ENCODE assay signal across 20 cellular contexts in genomic region chr6:139931746-139932145, GRCh38.
"Had no signal": no experiment of that assay in that cellular context is flagged by ENCODE, and none has a peak within 500 bp of the region (broad histone marks: within the 10 kb centered on the region; RNA-seq: fewer than 3 reads in every experiment).

No MANE protein-coding gene starts in this region.

- H3K4me3 Mint-ChIP-seq: activated B cell treated with CpG ODN at 0.5 μM for 24 hours; activated CD4-positive, alpha-beta T cell treated with anti-CD3 and anti-CD28 coated beads, Interleukin-2, amount 10 ng/mL, durations not matched to agents 24 days and 14 days; activated CD8-positive, alpha-beta T cell treated with anti-CD3 and anti-CD28 coated beads for 36 hours; activated naive CD4-positive, alpha-beta T cell treated with anti-CD3 and anti-CD28 coated beads, Interleukin-2, amount 50 U/mL, for 24 hours; activated T-cell treated with anti-CD3 and anti-CD28 coated beads, Interleukin-2, amount 50 U/mL, for 72 hours; stimulated activated naive CD8-positive, alpha-beta T cell treated with anti-CD3 and anti-CD28 coated beads, Interleukin-15, amount 100 ng/mL, for 72 hours; type B pancreatic cell had no signal

- DNase-seq: activated B cell treated with CpG ODN at 0.5 μM for 24 hours; activated CD4-positive, alpha-beta T cell treated with anti-CD3 and anti-CD28 coated beads, Interleukin-2, amount 10 ng/mL, durations not matched to agents 24 days and 14 days; activated CD8-positive, alpha-beta memory T cell treated with anti-CD3 and anti-CD28 coated beads, Interleukin-2, amount 50 U/mL, for 4 hours; activated CD8-positive, alpha-beta T cell treated with anti-CD3 and anti-CD28 coated beads for 36 hours; activated gamma-delta T cell; activated T-cell treated with anti-CD3 and anti-CD28 coated beads, Interleukin-2, amount 50 U/mL, for 72 hours; adrenal gland; dorsolateral prefrontal cortex; foreskin melanocyte; hypothalamus; islet precursor cell; left lung; stimulated activated CD4-positive, alpha-beta T cell treated with anti-CD3 and anti-CD28 coated beads, Interleukin-4, amount 100 ng/mL, for 1 hour; stimulated activated naive CD8-positive, alpha-beta T cell treated with anti-CD3 and anti-CD28 coated beads, Interleukin-15, amount 100 ng/mL, for 72 hours; testis had no signal

- H3K36me3 Mint-ChIP-seq: activated naive CD4-positive, alpha-beta T cell treated with anti-CD3 and anti-CD28 coated beads, Interleukin-2, amount 50 U/mL, for 24 hours; type B pancreatic cell had no signal

- H3K27me3 ChIP-seq: adrenal gland, left lung, testis had no signal

- H3K36me3 ChIP-seq: adrenal gland, left lung had no signal

- ATAC-seq: activated CD8-positive, alpha-beta T cell treated with anti-CD3 and anti-CD28 coated beads for 36 hours; activated T-cell treated with anti-CD3 and anti-CD28 coated beads, Interleukin-2, amount 50 U/mL, for 72 hours; left lung; sciatic nerve; stimulated activated naive CD8-positive, alpha-beta T cell treated with anti-CD3 and anti-CD28 coated beads, Interleukin-15, amount 100 ng/mL, for 72 hours had no signal

- H3K27ac Mint-ChIP-seq: activated B cell treated with CpG ODN at 0.5 μM for 24 hours; activated CD4-positive, alpha-beta T cell treated with anti-CD3 and anti-CD28 coated beads, Interleukin-2, amount 10 ng/mL, durations not matched to agents 24 days and 14 days; activated CD8-positive, alpha-beta T cell treated with anti-CD3 and anti-CD28 coated beads for 36 hours; activated naive CD4-positive, alpha-beta T cell treated with anti-CD3 and anti-CD28 coated beads, Interleukin-2, amount 50 U/mL, for 24 hours; activated T-cell treated with anti-CD3 and anti-CD28 coated beads, Interleukin-2, amount 50 U/mL, for 72 hours; stimulated activated naive CD8-positive, alpha-beta T cell treated with anti-CD3 and anti-CD28 coated beads, Interleukin-15, amount 100 ng/mL, for 72 hours; type B pancreatic cell had no signal

- H3K4me2 ChIP-seq: smooth muscle cell had no signal

- H3K27ac ChIP-seq: adrenal gland, dorsolateral prefrontal cortex, epithelial cell of prostate, left lung, testis had no signal

- H3K27me3 Mint-ChIP-seq: activated B cell treated with CpG ODN at 0.5 μM for 24 hours; activated CD4-positive, alpha-beta T cell treated with anti-CD3 and anti-CD28 coated beads, Interleukin-2, amount 10 ng/mL, durations not matched to agents 24 days and 14 days; stimulated activated naive CD8-positive, alpha-beta T cell treated with anti-CD3 and anti-CD28 coated beads, Interleukin-15, amount 100 ng/mL, for 72 hours; type B pancreatic cell had no signal

- H3K9me3 Mint-ChIP-seq: activated B cell treated with CpG ODN at 0.5 μM for 24 hours; activated CD4-positive, alpha-beta T cell treated with anti-CD3 and anti-CD28 coated beads, Interleukin-2, amount 10 ng/mL, durations not matched to agents 24 days and 14 days; activated CD8-positive, alpha-beta T cell treated with anti-CD3 and anti-CD28 coated beads for 36 hours; activated naive CD4-positive, alpha-beta T cell treated with anti-CD3 and anti-CD28 coated beads, Interleukin-2, amount 50 U/mL, for 24 hours; activated T-cell treated with anti-CD3 and anti-CD28 coated beads, Interleukin-2, amount 50 U/mL, for 72 hours; stimulated activated naive CD8-positive, alpha-beta T cell treated with anti-CD3 and anti-CD28 coated beads, Interleukin-15, amount 100 ng/mL, for 72 hours; type B pancreatic cell had no signal

- H3K9me3 ChIP-seq: adrenal gland, left lung, testis had no signal

- H3K4me3 ChIP-seq: adrenal gland, dorsolateral prefrontal cortex, left lung, smooth muscle cell, testis had no signal

- H3K4me1 ChIP-seq: left lung, testis had no signal

- H3K4me1 Mint-ChIP-seq: activated B cell treated with CpG ODN at 0.5 μM for 24 hours; activated CD4-positive, alpha-beta T cell treated with anti-CD3 and anti-CD28 coated beads, Interleukin-2, amount 10 ng/mL, durations not matched to agents 24 days and 14 days; activated naive CD4-positive, alpha-beta T cell treated with anti-CD3 and anti-CD28 coated beads, Interleukin-2, amount 50 U/mL, for 24 hours; stimulated activated naive CD8-positive, alpha-beta T cell treated with anti-CD3 and anti-CD28 coated beads, Interleukin-15, amount 100 ng/mL, for 72 hours had no signal
